10 cellular contexts compared by ENCODE assay signal in the genomic region with DNA sequence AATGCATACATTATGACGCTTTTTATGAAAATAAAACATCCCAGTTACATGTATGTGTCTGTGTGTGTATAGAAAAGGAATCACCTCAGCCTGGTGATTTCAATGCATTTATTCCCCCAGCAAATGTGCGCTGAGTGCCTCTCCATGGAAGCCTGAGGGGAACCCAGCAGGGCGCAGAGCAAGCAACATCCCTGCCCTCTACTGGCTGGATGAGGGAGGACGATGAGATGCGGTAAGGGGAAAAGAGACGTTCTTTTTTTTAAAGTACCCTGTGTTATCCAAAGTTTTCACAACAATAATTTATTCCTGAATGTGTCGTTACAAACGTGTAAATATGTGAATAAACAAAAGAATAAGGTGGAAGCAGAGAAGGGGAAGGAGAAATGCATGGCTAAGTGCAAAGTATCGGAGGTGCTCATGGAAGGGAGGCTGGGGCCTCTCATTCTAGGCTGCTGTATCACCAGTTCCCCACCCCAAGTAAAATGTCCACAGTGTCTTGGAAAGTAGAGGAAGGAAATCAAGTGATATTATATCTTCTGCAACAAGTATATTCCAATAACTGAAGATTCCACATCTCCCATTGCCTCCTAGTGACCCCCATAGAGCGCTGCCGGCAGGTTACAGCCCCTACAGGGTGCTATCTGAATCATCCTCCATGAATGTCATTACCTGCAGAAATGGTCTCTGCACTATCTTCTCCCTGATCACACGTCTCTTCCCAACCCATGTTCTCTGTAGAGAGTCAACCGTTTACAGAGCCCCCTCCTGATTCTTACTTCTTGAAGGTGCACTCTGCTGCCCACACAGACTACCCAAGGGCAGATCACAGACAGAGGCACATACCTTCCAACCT. TPM values are rescaled to one million over a fixed set of nuclear protein-coding genes. Genes with fewer than 3 reads are reported as not detected.
A peak's percentile ranks its signal among the peaks of the same experiment; 100 is the strongest.
DNase-seq lines count a peak whose midpoint lies in the region; ATAC-seq, FAIRE-seq and TF ChIP-seq lines count a peak whose summit lies in the region.
"Had no signal": no experiment of that assay in that cellular context is flagged by ENCODE, and none has a peak within 500 bp of the region (broad histone marks: within the 10 kb centered on the region; RNA-seq: fewer than 3 reads in every experiment).

No MANE protein-coding gene starts in this region.

- DNase-seq in DMS114 treated with DMSO at 0.1 percent for 48 hours (lab: John Stamatoyannopoulos, UW; ENCODE audit: unreplicated experiment) (peak; percentile 25), astrocyte of the cerebellum (ENCODE audit: low read depth) (no peak), kidney (no peak)
- no peak for DNase-seq in stimulated activated CD4-positive, alpha-beta T cell treated with anti-CD3 and anti-CD28 coated beads, Interleukin-4, amount 100 ng/mL, for 1 hour
- DNase-seq: naive B cell had no signal

- ATAC-seq in GM19395 (IDR thresholded peaks at IDR 0.05; ENCODE audit: unreplicated experiment) (peak; percentile 88), HG02588 (IDR thresholded peaks at IDR 0.05; ENCODE audit: unreplicated experiment) (no peak), GM19324 (IDR thresholded peaks at IDR 0.05; ENCODE audit: low FRiP score, unreplicated experiment) (no peak)

- no peak overlapping the region for H3K27ac ChIP-seq in kidney (ENCODE audit: low read depth in 2 of 2, low read length in 2 of 2)

- TF ChIP-seq CTCF in LNCAP (IDR thresholded peaks at IDR 0.05) (peak; percentile 56), astrocyte of the cerebellum (IDR thresholded peaks at IDR 0.05; ENCODE audit: low read depth, low read length, missing control alignments) (peak; percentile 90), kidney (IDR thresholded peaks at IDR 0.05; ENCODE audit: borderline replicate concordance, extremely low read depth, insufficient read depth) (peak; percentile 40)

- H3K4me1 ChIP-seq in kidney (ENCODE audit: control insufficient read depth in 1 of 2, insufficient read depth in 1 of 2, low read depth in 1 of 2, low read length in 2 of 2) = no peaks in the 10 kb centered on the region

- intact Hi-C loops in kidney (cut with DNase I) = loop anchor here (10.0 kb wide), 1 partner anchor 393 kb away; no protein-coding TSS in a partner anchor

- FAIRE-seq in kidney (lab: Jason Lieb, UNC) = no peak

- in situ Hi-C loops in astrocyte of the cerebellum (cut with HindIII; ENCODE audit: low sequenced_read_pairs) = no loop called here

- no peaks in the 10 kb centered on the region for H3K36me3 ChIP-seq in kidney (ENCODE audit: control insufficient read depth in 1 of 2, insufficient read depth in 2 of 2, low read length in 2 of 2)

- no peaks in the 10 kb centered on the region for H3K9me3 ChIP-seq in kidney (ENCODE audit: control insufficient read depth in 1 of 2, low read length in 2 of 2)

- no peak overlapping the region for H3K9ac ChIP-seq in kidney (ENCODE audit: low read length in 2 of 2)

- H3K4me3 ChIP-seq in astrocyte of the cerebellum (ENCODE audit: low read depth, low read length) (no peak overlapping the region), kidney (ENCODE audit: low read length in 2 of 2) (no peak overlapping the region)

RNA-seq across cellular contexts. Expression of a gene that starts 13.0 kb away (rescaled TPM):
- total RNA-seq in kidney = 21.7 TPM
- 20.1 TPM for polyA plus RNA-seq in kidney (ENCODE audit: insufficient read depth, low read depth, low replicate concordance)
- total RNA-seq: T-helper 2 cell treated with Interferon-gamma antibody and Interleukin-4, amounts not matched to agents 100 ng/mL and 5 ng/mL, for 36 hours had no signal

Comparison
In these comparisons a context has a peak if more than half of its experiments do, and no peak if none do; other contexts are left out.
1. CTCF ChIP-seq: peak in every context shown above with its lines; median percentile 90 in astrocyte of the cerebellum; 56 in LNCAP; 40 in kidney.